ENCODE assay signal across 8 cellular contexts in genomic region chr5:150734579-150735384, GRCh38. TPM values are rescaled to one million over a fixed set of nuclear protein-coding genes. Genes with fewer than 3 reads are reported as not detected.
A peak's percentile ranks its signal among the peaks of the same experiment; 100 is the strongest.
DNase-seq lines count a peak whose midpoint lies in the region; ATAC-seq lines count a peak whose summit lies in the region.

No MANE protein-coding gene starts in this region.

- H3K27me3 Mint-ChIP-seq in activated T-cell treated with anti-CD3 and anti-CD28 coated beads, Interleukin-2, amount 50 U/mL, for 24 hours = no peaks in the 10 kb centered on the region
- H3K27me3 Mint-ChIP-seq in activated T-cell treated with anti-CD3 and anti-CD28 coated beads, Interleukin-2, amount 50 U/mL, for 4 hours (ENCODE audit: low read depth) = no peaks in the 10 kb centered on the region

- no peak for DNase-seq in activated T-cell treated with anti-CD3 and anti-CD28 coated beads, Interleukin-2, amount 50 U/mL, for 24 hours
- DNase-seq in activated T-cell treated with anti-CD3 and anti-CD28 coated beads, Interleukin-2, amount 50 U/mL, for 4 hours = no peak
- DNase-seq in posterior vena cava (ENCODE audit: low spot score) (peak; percentile 83), NCI-H526 (lab: John Stamatoyannopoulos, UW) (no peak), MG63 (no peak), SHP77 (lab: John Stamatoyannopoulos, UW) (no peak)

- WGBS in adipose tissue, 3 donors = 70 to 85% (median 74%) methylated on average over 7 of the region's 7 CpGs

- peaks cover 54% of the 10 kb centered on the region for H3K4me1 Mint-ChIP-seq in activated T-cell treated with anti-CD3 and anti-CD28 coated beads, Interleukin-2, amount 50 U/mL, for 24 hours (ENCODE audit: low read depth)
- H3K4me1 Mint-ChIP-seq in activated T-cell treated with anti-CD3 and anti-CD28 coated beads, Interleukin-2, amount 50 U/mL, for 4 hours (ENCODE audit: low read depth) = peaks cover 43% of the 10 kb centered on the region

- H3K4me3 Mint-ChIP-seq in activated T-cell treated with anti-CD3 and anti-CD28 coated beads, Interleukin-2, amount 50 U/mL, for 24 hours = no peak overlapping the region
- H3K4me3 Mint-ChIP-seq in activated T-cell treated with anti-CD3 and anti-CD28 coated beads, Interleukin-2, amount 50 U/mL, for 4 hours = no peak overlapping the region

- peak overlapping the region; percentile 20 for H3K27ac ChIP-seq in adipose tissue (ENCODE audit: low read depth, low read length)

- H3K9me3 ChIP-seq in MG63 = peaks cover 12% of the 10 kb centered on the region

- H3K9me3 Mint-ChIP-seq in activated T-cell treated with anti-CD3 and anti-CD28 coated beads, Interleukin-2, amount 50 U/mL, for 24 hours = peaks cover 2% of the 10 kb centered on the region
- H3K9me3 Mint-ChIP-seq in activated T-cell treated with anti-CD3 and anti-CD28 coated beads, Interleukin-2, amount 50 U/mL, for 4 hours = peaks cover 9% of the 10 kb centered on the region

- peaks cover 95% of the 10 kb centered on the region for H3K36me3 Mint-ChIP-seq in activated T-cell treated with anti-CD3 and anti-CD28 coated beads, Interleukin-2, amount 50 U/mL, for 24 hours (ENCODE audit: low read depth)
- peaks cover 75% of the 10 kb centered on the region for H3K36me3 Mint-ChIP-seq in activated T-cell treated with anti-CD3 and anti-CD28 coated beads, Interleukin-2, amount 50 U/mL, for 4 hours (ENCODE audit: insufficient read depth)

- H3K4me3 ChIP-seq in MG63 = no peak overlapping the region

- no peaks in the 10 kb centered on the region for H3K27me3 ChIP-seq in MG63

- peaks cover 92% of the 10 kb centered on the region for H3K36me3 ChIP-seq in MG63

- peak overlapping the region; percentile 65 for H3K27ac Mint-ChIP-seq in activated T-cell treated with anti-CD3 and anti-CD28 coated beads, Interleukin-2, amount 50 U/mL, for 24 hours

- intact Hi-C loops in posterior vena cava (cut with DNase I) = no loop called here

- no peak for ATAC-seq in activated T-cell treated with anti-CD3 and anti-CD28 coated beads, Interleukin-2, amount 50 U/mL, for 4 hours
- peak; percentile 53 for ATAC-seq in HG03521 (IDR thresholded peaks at IDR 0.05; ENCODE audit: unreplicated experiment)

RNA-seq across cellular contexts. Expression of gene DCTN4, which starts 24.0 kb away (rescaled TPM):
- 10 to 100 TPM; 35.9 to 42.2 (median 38.6) TPM for total RNA-seq in activated T-cell treated with anti-CD3 and anti-CD28 coated beads, Interleukin-2, amount 50 U/mL, for 4 hours
- polyA plus RNA-seq in adipose tissue = 10 to 100 TPM; 22.5 to 24.3 (median 23.1) TPM
- 10 to 100 TPM; 58.7 to 61.6 TPM for total RNA-seq in posterior vena cava
- total RNA-seq in MG63 (2014; rRNA removed; shearing (Covaris generic); ENCODE audit: low replicate concordance) = 60.8 and 73.5 TPM in 2 replicates

RNA-seq across cellular contexts. Expression of gene RBM22, which starts 33.9 kb away (rescaled TPM):
- 10 to 100 TPM; 81.6 to 92.7 (median 86.5) TPM for total RNA-seq in activated T-cell treated with anti-CD3 and anti-CD28 coated beads, Interleukin-2, amount 50 U/mL, for 4 hours
- 10 to 100 TPM; 17.0 to 24.4 (median 24.1) TPM for polyA plus RNA-seq in adipose tissue
- total RNA-seq in posterior vena cava = 10 to 100 TPM; 27.8 to 27.9 TPM
- 47.5 and 62.2 TPM in 2 replicates for total RNA-seq in MG63 (2014; rRNA removed; shearing (Covaris generic); ENCODE audit: low replicate concordance)

RNA-seq across cellular contexts. Expression of gene SMIM3, which starts 43.8 kb away (rescaled TPM):
- 1 to 10 TPM; 6.8 to 8.5 (median 7.4) TPM for total RNA-seq in activated T-cell treated with anti-CD3 and anti-CD28 coated beads, Interleukin-2, amount 50 U/mL, for 4 hours
- 100 to 1,000 TPM in 2 of 3 donors, 10 to 100 TPM in 1; 31.7 to 152 (median 114) TPM for polyA plus RNA-seq in adipose tissue
- total RNA-seq in posterior vena cava = 10 to 100 TPM; 22.9 to 32.5 TPM
- total RNA-seq in MG63 (2014; rRNA removed; shearing (Covaris generic); ENCODE audit: low replicate concordance) = 85.3 and 98.3 TPM in 2 replicates
